ENCODE assay signal across 9 cellular contexts in the genomic region with DNA sequence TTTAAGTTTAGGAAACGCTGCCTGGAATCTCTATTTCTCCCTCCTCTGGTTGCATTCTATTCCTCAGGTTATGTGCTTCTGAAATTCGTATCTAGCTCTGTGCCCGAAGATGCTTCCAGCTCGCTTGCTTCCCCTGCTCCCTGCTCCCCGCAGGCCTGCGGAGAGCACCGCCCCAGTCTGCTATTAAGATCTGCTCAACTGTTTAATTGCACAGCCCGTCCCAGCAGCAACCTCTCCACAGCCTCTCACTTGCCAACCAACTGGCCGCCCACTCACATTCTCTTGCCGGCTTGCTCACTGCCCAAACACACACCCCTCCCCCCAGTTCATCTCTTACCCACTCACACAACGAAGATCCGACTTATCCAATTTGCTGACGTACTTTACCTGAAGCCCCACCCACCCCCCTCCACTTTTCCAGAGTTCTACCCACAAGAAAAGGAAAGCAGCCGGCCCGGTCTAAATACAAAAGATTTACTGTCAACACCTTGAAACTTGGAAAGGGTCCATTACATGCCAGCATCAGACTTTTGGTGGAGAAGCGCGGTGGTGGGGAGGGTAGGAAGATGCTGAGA.
A peak's percentile ranks its signal among the peaks of the same experiment; 100 is the strongest.
DNase-seq lines count a peak whose midpoint lies in the region; ATAC-seq, FAIRE-seq and TF ChIP-seq lines count a peak whose summit lies in the region.
"Had no signal": no experiment of that assay in that cellular context is flagged by ENCODE, and none has a peak within 500 bp of the region (broad histone marks: within the 10 kb centered on the region; RNA-seq: fewer than 3 reads in every experiment).

No MANE protein-coding gene starts in this region.

- intact Hi-C loops in K562 (cut with micrococcal nuclease) = no loop called here

- H3K4me1 ChIP-seq in K562 (replicated peaks in 1 of 2; ENCODE audit: control insufficient read depth in 2 of 2, insufficient read depth in 2 of 2, low read length in 2 of 2) = peaks cover 15 to 24% of the 10 kb centered on the region in 2 experiments
- H3K4me1 ChIP-seq in stomach smooth muscle (ENCODE audit: control insufficient read depth, insufficient read depth, low read length) = peaks cover 55% of the 10 kb centered on the region

- H3K4me2 ChIP-seq in K562 (ENCODE audit: insufficient read depth, low read length) = no peak overlapping the region

- TF ChIP-seq POLR2A in K562 (conservative IDR thresholded peaks at IDR 0.05) = no peak

- ATAC-seq in K562 = no peak
- no peak for ATAC-seq in HG02981 (IDR thresholded peaks at IDR 0.05; ENCODE audit: unreplicated experiment)
- ATAC-seq in HG02623 (IDR thresholded peaks at IDR 0.05; ENCODE audit: unreplicated experiment) = no peak
- ATAC-seq in GM21786 (IDR thresholded peaks at IDR 0.05; ENCODE audit: unreplicated experiment) = no peak

- TF ChIP-seq CTCF in K562 (IDR thresholded peaks at IDR 0.05 in 2 of 3, conservative IDR thresholded peaks at IDR 0.05 in 1 of 3; ENCODE audit: insufficient read depth in 2 of 3, low read depth in 1 of 3, low read length in 3 of 3) = no peak

- DNase-seq in AG08395 (ENCODE audit: low spot score) = peak; percentile 61
- DNase-seq in LHCN-M2 (ENCODE audit: low read depth) = peak; percentile 92
- DNase-seq in K562 (ENCODE audit: extremely low read depth in 1 of 4, low spot score in 3 of 4) = peak in 1 of 4 experiments; percentile 39

- H4K20me1 ChIP-seq in K562 (replicated peaks; ENCODE audit: control insufficient read depth, insufficient read depth, low read length) = no peaks in the 10 kb centered on the region

- H3K27me3 ChIP-seq in K562 (ENCODE audit: control insufficient read depth in 2 of 2, insufficient read depth in 2 of 2, low read length in 2 of 2) (no peaks in the 10 kb centered on the region), layer of hippocampus (ENCODE audit: control insufficient read depth, insufficient read depth, low read length) (no peaks in the 10 kb centered on the region), stomach smooth muscle (ENCODE audit: control insufficient read depth in 1 of 2, insufficient read depth in 2 of 2, low read length in 2 of 2) (no peaks in the 10 kb centered on the region)
- H3K27me3 ChIP-seq: cardiac muscle cell had no signal

- no peak for TF ChIP-seq EP300 in K562 (IDR thresholded peaks at IDR 0.05; ENCODE audit: low read length)

- no peak for FAIRE-seq in K562 (lab: Jason Lieb, UNC)

- TF ChIP-seq RAD21 in K562 (CRISPR knock-in tag; conservative IDR thresholded peaks at IDR 0.05 in 1 of 2, IDR thresholded peaks at IDR 0.05 in 1 of 2) = no peak

- H3K79me2 ChIP-seq in K562 (ENCODE audit: control insufficient read depth, insufficient read depth, low read length) = no peaks in the 10 kb centered on the region

- 0 out of 4 replicates have a peak overlapping the region, but pooled peaks of 1 of the 2 experiments have one; percentile 21 for H3K9ac ChIP-seq in K562 (ENCODE audit: insufficient read depth in 1 of 2, low read depth in 2 of 2, low read length in 2 of 2)
- H3K9ac ChIP-seq in stomach smooth muscle (ENCODE audit: low read length in 2 of 2) = no peak overlapping the region

- in situ Hi-C loops in K562 (cut with MboI) = loop anchor here (5.0 kb wide), 1 partner anchor 106 kb away; no protein-coding TSS in a partner anchor

- no peaks in the 10 kb centered on the region for H3K9me1 ChIP-seq in K562 (ENCODE audit: control insufficient read depth, insufficient read depth, low read length)

- H3K9me3 ChIP-seq in K562 (replicated peaks; ENCODE audit: control insufficient read depth, insufficient read depth, low read depth, low read length) (no peaks in the 10 kb centered on the region), stomach smooth muscle (ENCODE audit: control insufficient read depth in 2 of 2, low read length in 2 of 2) (no peaks in the 10 kb centered on the region)

- H3K36me3 ChIP-seq in K562 (ENCODE audit: control insufficient read depth, insufficient read depth, low read length) (peaks cover 6% of the 10 kb centered on the region; the same call in 2 of the 3 replicates), stomach smooth muscle (ENCODE audit: control insufficient read depth in 2 of 2, insufficient read depth in 2 of 2, low read length in 2 of 2) (peaks cover 2 to 3% of the 10 kb centered on the region in 2 donors)
- H3K36me3 ChIP-seq: cardiac muscle cell had no signal

- H3K27ac ChIP-seq in K562 (ENCODE audit: extremely low read depth, low read depth, low read length) = no peak overlapping the region
- H3K27ac ChIP-seq in layer of hippocampus (ENCODE audit: low read depth, low read length) = peak overlapping the region; percentile 27
- H3K27ac ChIP-seq in stomach smooth muscle (ENCODE audit: low read length) = peak overlapping the region; percentile 53
- H3K27ac ChIP-seq: cardiac muscle cell had no signal

- POLR2A ChIA-PET in K562 (lab: Yijun Ruan, JAX) = no interaction called here

- H3K4me3 ChIP-seq in K562 = no peak overlapping the region
- H3K4me3 ChIP-seq in stomach smooth muscle (ENCODE audit: low read length in 2 of 2) = peak overlapping the region in 1 of 2 donors; percentile 40
- H3K4me3 ChIP-seq: cardiac muscle cell had no signal

- CTCF ChIA-PET in K562 (lab: Yijun Ruan, JAX; ENCODE audit: low intra/inter-chr PET ratio) = interaction anchor here (0.7 kb wide), 1 partner anchor 106 kb away, joined by 3 read pairs; no protein-coding TSS in a partner anchor

- no TSS peak for BruUV-seq in K562 (replicated peaks; lab: Mats Ljungman, UMichigan)

- no peak overlapping the region for H2AFZ ChIP-seq in K562 (ENCODE audit: low read depth, low read length)

- 49% methylated on average over 17 of the region's 17 CpGs for WGBS in K562 (ENCODE audit: insufficient coverage, low coverage, missing lambda C conversion rate)

TF ChIP-seq in K562, 482 proteins besides CTCF, POLR2A, EP300 and RAD21:
- TF ChIP-seq CBFA2T2 (conservative IDR thresholded peaks at IDR 0.05) (no peak), EGR1 (conservative IDR thresholded peaks at IDR 0.05) (peak; percentile 91), SP1 (CRISPR knock-in tag; IDR thresholded peaks at IDR 0.05) (no peak), NR2F6 (CRISPR knock-in tag; IDR thresholded peaks at IDR 0.05) (no peak), DIDO1 (tag; IDR thresholded peaks at IDR 0.05; ENCODE audit: low read depth) (no peak), GATAD2A (IDR thresholded peaks at IDR 0.05) (no peak), SUPT5H (IDR thresholded peaks at IDR 0.05) (no peak), CCNT2 (IDR thresholded peaks at IDR 0.05; ENCODE audit: borderline replicate concordance, extremely low read depth, insufficient read length, low read depth, low read length) (no peak), ZNF586 (CRISPR knock-in tag; conservative IDR thresholded peaks at IDR 0.05) (no peak)
